Comparison of ENCODE assay signal across 21 cellular contexts in genomic region chr22:45708145-45708544, GRCh38.
"Had no signal": no experiment of that assay in that cellular context is flagged by ENCODE, and none has a peak within 500 bp of the region (broad histone marks: within the 10 kb centered on the region; RNA-seq: fewer than 3 reads in every experiment).

No MANE protein-coding gene starts in this region.

- H3K4me1 ChIP-seq: upper lobe of right lung had no signal

- ATAC-seq: activated CD8-positive, alpha-beta memory T cell treated with anti-CD3 and anti-CD28 coated beads, Interleukin-2, amount 10 ng/mL, durations not matched to agents 7 days and 5 days; foreskin keratinocyte; lower lobe of right lung; naive thymus-derived CD8-positive, alpha-beta T cell; upper lobe of right lung had no signal

- H3K9ac ChIP-seq: neural progenitor cell had no signal

- H3K4me3 ChIP-seq: hepatocyte, lower lobe of right lung, neural progenitor cell, thyroid gland, upper lobe of right lung had no signal

- H3K27me3 ChIP-seq: foreskin keratinocyte, hepatocyte, neural progenitor cell, thyroid gland, upper lobe of right lung had no signal

- H3K4me2 ChIP-seq: hepatocyte, neural progenitor cell had no signal

- H3K27ac ChIP-seq: hepatocyte, lower lobe of right lung, neural progenitor cell, thyroid gland, upper lobe of right lung had no signal

- DNase-seq: activated CD4-positive, alpha-beta memory T cell treated with anti-CD3 and anti-CD28 coated beads, Interleukin-2, amount 10 ng/mL, durations not matched to agents 7 days and 5 days; activated CD4-positive, alpha-beta T cell treated with anti-CD3 and anti-CD28 coated beads, Interleukin-2, amount 10 ng/mL, durations not matched to agents 24 days and 14 days; activated CD8-positive, alpha-beta memory T cell treated with anti-CD3 and anti-CD28 coated beads, Interleukin-2, amount 10 ng/mL, durations not matched to agents 7 days and 5 days; activated gamma-delta T cell treated with Interleukin-2 at 50 U/mL for 16 hours; activated T-cell treated with anti-CD3 and anti-CD28 coated beads for 4 hours; aorta; caudate nucleus; effector memory CD4-positive, alpha-beta T cell; foreskin keratinocyte; immature natural killer cell; kidney glomerular epithelial cell; lower lobe of right lung; naive thymus-derived CD8-positive, alpha-beta T cell; retina; stimulated activated CD4-positive, alpha-beta T cell treated with anti-CD3 and anti-CD28 coated beads, Interleukin-4, amount 100 ng/mL, for 4 hours; substantia nigra; T1000; thyroid gland; upper lobe of right lung had no signal

- H2AFZ ChIP-seq: hepatocyte, neural progenitor cell had no signal

- H3K9me3 ChIP-seq: lower lobe of right lung, thyroid gland, upper lobe of right lung had no signal
